ENCODE assay signal across 11 cellular contexts in the genomic region with DNA sequence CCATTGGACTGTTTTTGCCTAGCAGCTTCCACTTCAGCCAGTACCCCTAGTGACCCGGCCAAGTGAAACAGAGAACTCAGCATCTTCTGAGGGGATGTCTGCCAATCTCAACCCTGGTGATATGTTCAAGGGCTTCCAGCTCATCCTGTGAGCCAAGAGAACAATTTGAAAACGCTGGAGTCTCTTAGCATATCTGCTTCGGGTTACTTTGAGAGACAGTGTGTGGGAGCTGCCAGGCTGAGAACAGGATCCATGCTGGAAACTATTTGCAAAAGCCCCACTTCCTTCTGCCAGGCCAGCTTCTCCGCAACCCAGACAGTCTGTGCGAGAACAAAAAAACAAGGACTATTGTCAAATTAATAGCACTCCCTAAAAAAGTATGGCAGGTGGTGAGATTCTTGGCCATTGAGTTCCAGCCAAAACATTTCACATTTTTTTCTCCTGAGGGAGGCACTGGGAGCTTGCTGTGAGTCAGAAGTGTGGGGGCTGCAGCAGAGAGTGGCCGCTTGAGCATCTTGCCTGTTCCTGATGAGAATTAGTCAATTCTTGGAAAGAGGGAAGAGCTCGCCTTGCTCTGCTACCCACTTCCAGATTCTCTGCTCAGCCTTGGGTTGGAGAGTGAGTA.
A peak's percentile ranks its signal among the peaks of the same experiment; 100 is the strongest.
DNase-seq lines count a peak whose midpoint lies in the region; ATAC-seq and TF ChIP-seq lines count a peak whose summit lies in the region.
"Had no signal": no experiment of that assay in that cellular context is flagged by ENCODE, and none has a peak within 500 bp of the region (broad histone marks: within the 10 kb centered on the region; RNA-seq: fewer than 3 reads in every experiment).

No MANE protein-coding gene starts in this region.

- DNase-seq in NCI-H2171 treated with DMSO at 0.1 percent for 48 hours (lab: John Stamatoyannopoulos, UW) (peak; percentile 57), NCI-H2171 (lab: John Stamatoyannopoulos, UW) (no peak), cardiac fibroblast (ENCODE audit: low read depth in 2 of 2) (peak; percentile 96 to 97), lung (ENCODE audit: low spot score) (no peak), uterus (peak; percentile 78 to 86), thyroid gland (no peak)
- no peak for DNase-seq in stimulated activated CD8-positive, alpha-beta memory T cell treated with anti-CD3 and anti-CD28 coated beads, Interleukin-4, amount 100 ng/mL, for 48 hours
- DNase-seq: 8988T; central memory CD4-positive, alpha-beta T cell; NCI-H2029 had no signal

- TF ChIP-seq CTCF in cardiac fibroblast (IDR thresholded peaks at IDR 0.05; ENCODE audit: low read depth, low read length) (no peak), lung (IDR thresholded peaks at IDR 0.05; ENCODE audit: control extremely low read depth, extremely low read depth) (no peak), uterus (IDR thresholded peaks at IDR 0.05) (peak in 1 of 4 experiments; percentile 29), thyroid gland (IDR thresholded peaks at IDR 0.05) (no peak)

- H3K27me3 ChIP-seq in lung (ENCODE audit: control insufficient read depth, insufficient read depth) (no peaks in the 10 kb centered on the region), uterus (no peaks in the 10 kb centered on the region), thyroid gland (no peaks in the 10 kb centered on the region)

- H3K27ac ChIP-seq in lung (ENCODE audit: low read depth in 1 of 2, low read length in 1 of 2) (no peak overlapping the region), uterus (peak overlapping the region; percentile 78 to 88), thyroid gland (no peak overlapping the region)

- ATAC-seq in lung (ENCODE audit: insufficient read depth, low FRiP score) (peak; percentile 30), GM19023 (IDR thresholded peaks at IDR 0.05; ENCODE audit: unreplicated experiment) (no peak)

- H3K9me3 ChIP-seq in lung (ENCODE audit: control insufficient read depth in 2 of 2, insufficient read depth in 1 of 2, low read length in 1 of 2), result no peaks in the 10 kb centered on the region
- H3K9me3 ChIP-seq in uterus, result no peaks in the 10 kb centered on the region
- no peaks in the 10 kb centered on the region for H3K9me3 ChIP-seq in thyroid gland

- intact Hi-C loops in uterus (cut with DNase I; ENCODE audit: low total_unique reads), result loop anchor here (10.0 kb wide), 1 partner anchor 384 kb away; no protein-coding TSS in a partner anchor
- intact Hi-C loops in thyroid gland (cut with DNase I), result no loop called here

- H3K36me3 ChIP-seq in lung (ENCODE audit: control insufficient read depth in 2 of 2, insufficient read depth in 2 of 2, low read length in 2 of 2) (no peaks in the 10 kb centered on the region), uterus (no peaks in the 10 kb centered on the region), thyroid gland (no peaks in the 10 kb centered on the region)

- 72 to 86% methylated on average over 7 of the region's 7 CpGs for WGBS in lung, 2 donors
- 61 to 74% methylated on average over 7 of the region's 7 CpGs for WGBS in thyroid gland, 2 donors

- H3K4me1 ChIP-seq in lung (ENCODE audit: control insufficient read depth in 2 of 2, insufficient read depth in 2 of 2, low read length in 2 of 2) (peaks cover 0 to 3% of the 10 kb centered on the region in 2 donors), uterus (no peaks in the 10 kb centered on the region), thyroid gland (peaks cover 0 to 5% of the 10 kb centered on the region in 2 donors)

- TF ChIP-seq POLR2A in uterus (IDR thresholded peaks at IDR 0.05) (no peak), thyroid gland (IDR thresholded peaks at IDR 0.05) (no peak)

- H3K4me3 ChIP-seq in cardiac fibroblast (replicated peaks in 1 of 2; ENCODE audit: low read depth in 2 of 2, low read length in 2 of 2), result no peak overlapping the region
- no peak overlapping the region for H3K4me3 ChIP-seq in lung
- no peak overlapping the region for H3K4me3 ChIP-seq in uterus
- no peak overlapping the region for H3K4me3 ChIP-seq in thyroid gland (replicated peaks in 1 of 3)

Comparison
In these comparisons a context has a peak if more than half of its experiments do, and no peak if none do; other contexts are left out.
1. DNase-seq: peak in NCI-H2171 treated with DMSO at 0.1 percent for 48 hours (single experiment), cardiac fibroblast (2 of 2) and uterus (2 of 2); none in NCI-H2171 (single experiment), lung (single experiment), thyroid gland (0 of 2) and stimulated activated CD8-positive, alpha-beta memory T cell treated with anti-CD3 and anti-CD28 coated beads, Interleukin-4, amount 100 ng/mL, for 48 hours (single experiment).
2. H3K27ac ChIP-seq: peak in uterus (2 of 2); none in lung (0 of 2) and thyroid gland (0 of 3).